Comparison of ENCODE assay signal across 15 cellular contexts in the genomic region with DNA sequence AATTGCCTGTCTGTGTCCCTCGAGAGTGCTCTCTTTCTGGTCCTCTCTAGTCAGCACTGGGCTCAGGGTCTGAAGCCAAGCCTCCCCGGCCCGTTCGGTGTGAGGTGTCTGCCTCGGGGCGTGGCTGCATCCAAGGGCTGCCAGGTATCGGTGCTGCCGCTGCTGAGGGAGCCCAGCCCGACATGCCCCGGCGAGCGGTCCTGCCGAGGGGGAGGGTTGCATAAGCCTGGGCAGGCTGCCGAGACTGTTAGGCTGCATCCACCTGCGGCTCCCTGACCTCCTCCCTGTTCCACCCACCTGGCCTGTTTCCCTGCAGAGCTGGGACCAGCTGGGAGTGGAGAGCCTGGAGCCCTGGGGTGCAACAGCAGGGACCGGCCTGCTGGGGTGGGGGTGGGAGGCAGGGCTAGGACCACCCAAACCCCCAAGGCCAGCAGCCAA. TPM values are rescaled to one million over a fixed set of nuclear protein-coding genes. Genes with fewer than 3 reads are reported as not detected.
DNase-seq lines count a peak whose midpoint lies in the region; ATAC-seq, FAIRE-seq and TF ChIP-seq lines count a peak whose summit lies in the region.
"Had no signal": no experiment of that assay in that cellular context is flagged by ENCODE, and none has a peak within 500 bp of the region (broad histone marks: within the 10 kb centered on the region; RNA-seq: fewer than 3 reads in every experiment).

No MANE protein-coding gene starts in this region.

- no peaks in the 10 kb centered on the region for H3K36me3 ChIP-seq in NT2/D1 (ENCODE audit: insufficient read depth, insufficient read length, low read length)
- H3K36me3 ChIP-seq in keratinocyte (ENCODE audit: control insufficient read depth in 2 of 2, extremely low read depth in 1 of 2, insufficient read depth in 2 of 2, low read length in 2 of 2) = peaks cover 2 to 3% of the 10 kb centered on the region in 2 experiments
- no peaks in the 10 kb centered on the region for H3K36me3 ChIP-seq in psoas muscle (ENCODE audit: insufficient read depth in 1 of 2, low read depth in 1 of 2)
- no peaks in the 10 kb centered on the region for H3K36me3 ChIP-seq in esophagus muscularis mucosa
- H3K36me3 ChIP-seq: cardiac muscle cell had no signal

- no peaks in the 10 kb centered on the region for H3K9me3 ChIP-seq in NT2/D1 (ENCODE audit: insufficient read depth, low read length)
- H3K9me3 ChIP-seq in keratinocyte (ENCODE audit: control insufficient read depth, low read depth, low read length) = no peaks in the 10 kb centered on the region
- H3K9me3 ChIP-seq in psoas muscle = no peaks in the 10 kb centered on the region
- no peaks in the 10 kb centered on the region for H3K9me3 ChIP-seq in esophagus muscularis mucosa

- H3K27me3 Mint-ChIP-seq in T-helper 2 cell treated with Interferon-gamma antibody and Interleukin-4, amounts not matched to agents 5 μg/mL and 100 μg/mL, for 36 hours (ENCODE audit: low read depth) = peaks cover 10% of the 10 kb centered on the region
- H3K27me3 Mint-ChIP-seq in type B pancreatic cell = peaks cover 30% of the 10 kb centered on the region

- no peaks in the 10 kb centered on the region for H3K9me3 Mint-ChIP-seq in T-helper 2 cell treated with Interferon-gamma antibody and Interleukin-4, amounts not matched to agents 5 μg/mL and 100 μg/mL, for 36 hours
- H3K9me3 Mint-ChIP-seq in type B pancreatic cell = no peaks in the 10 kb centered on the region
- H3K9me3 Mint-ChIP-seq: activated B cell treated with CpG ODN at 0.5 μM for 24 hours; stimulated activated naive B cell treated with anti-CD40 and anti-IgM and Interleukin-4, amounts not matched to agents 10 μg/mL and 1 μg/mL and 100 μg/mL, for 72 hours had no signal

- no peak for ATAC-seq in left ventricle myocardium superior
- no peak for ATAC-seq in psoas muscle
- ATAC-seq: stimulated activated naive B cell treated with anti-CD40 and anti-IgM and Interleukin-4, amounts not matched to agents 10 μg/mL and 1 μg/mL and 100 μg/mL, for 72 hours had no signal

- DNase-seq in T-helper 2 cell treated with Interferon-gamma antibody and Interleukin-4, amounts not matched to agents 5 μg/mL and 100 μg/mL, for 36 hours (ENCODE audit: low spot score) = no peak
- DNase-seq in T-helper 2 cell (no peak), NT2/D1 (ENCODE audit: low read depth, low spot score) (no peak), keratinocyte (ENCODE audit: low read depth, low spot score) (peak; percentile 76), type B pancreatic cell (ENCODE audit: extremely low spot score, unreplicated experiment) (no peak), left ventricle myocardium superior (no peak), psoas muscle (no peak), esophagus muscularis mucosa (ENCODE audit: extremely low spot score) (no peak)
- DNase-seq: activated B cell treated with CpG ODN at 0.5 μM for 24 hours; stimulated activated naive B cell treated with anti-CD40 and anti-IgM and Interleukin-4, amounts not matched to agents 10 μg/mL and 1 μg/mL and 100 μg/mL, for 72 hours had no signal

- peaks cover 22% of the 10 kb centered on the region for H3K4me1 Mint-ChIP-seq in T-helper 2 cell treated with Interferon-gamma antibody and Interleukin-4, amounts not matched to agents 5 μg/mL and 100 μg/mL, for 36 hours (ENCODE audit: low read depth)
- peaks cover 21% of the 10 kb centered on the region for H3K4me1 Mint-ChIP-seq in type B pancreatic cell (ENCODE audit: unreplicated experiment)

- TF ChIP-seq CTCF in keratinocyte (optimal IDR thresholded peaks at IDR 0.05 in 1 of 3, IDR thresholded peaks at IDR 0.05 in 1 of 3, conservative IDR thresholded peaks at IDR 0.05 in 1 of 3; ENCODE audit: extremely low read depth in 1 of 3, insufficient read depth in 2 of 3, low read length in 3 of 3) (no peak), type B pancreatic cell (conservative IDR thresholded peaks at IDR 0.05) (no peak), psoas muscle (IDR thresholded peaks at IDR 0.05) (no peak), esophagus muscularis mucosa (IDR thresholded peaks at IDR 0.05) (no peak)

- no peak for TF ChIP-seq EP300 in esophagus muscularis mucosa (IDR thresholded peaks at IDR 0.05)

- peak overlapping the region; percentile 59 for H3K4me2 ChIP-seq in keratinocyte (ENCODE audit: control insufficient read depth, extremely low read depth, insufficient read depth, low read depth, low read length)

- no peak overlapping the region for H3K4me3 ChIP-seq in NT2/D1 (ENCODE audit: insufficient read length, low read depth)
- H3K4me3 ChIP-seq in keratinocyte (ENCODE audit: control insufficient read depth in 2 of 3, extremely low read depth in 1 of 3, insufficient read depth in 2 of 3, low read depth in 1 of 3, low read length in 3 of 3) = peak overlapping the region in 1 of 3 experiments; percentile 23
- no peak overlapping the region for H3K4me3 ChIP-seq in psoas muscle
- no peak overlapping the region for H3K4me3 ChIP-seq in esophagus muscularis mucosa
- H3K4me3 ChIP-seq: cardiac muscle cell had no signal

- H3K27ac ChIP-seq in keratinocyte (ENCODE audit: control insufficient read depth, insufficient read depth, low read length) (peak overlapping the region; percentile 33), psoas muscle (no peak overlapping the region), esophagus muscularis mucosa (replicated peaks in 1 of 4) (no peak overlapping the region)
- H3K27ac ChIP-seq: cardiac muscle cell had no signal

- H3K4me3 Mint-ChIP-seq in T-helper 2 cell treated with Interferon-gamma antibody and Interleukin-4, amounts not matched to agents 5 μg/mL and 100 μg/mL, for 36 hours = no peak overlapping the region
- H3K4me3 Mint-ChIP-seq in type B pancreatic cell = peak overlapping the region; percentile 65
- H3K4me3 Mint-ChIP-seq: activated B cell treated with CpG ODN at 0.5 μM for 24 hours; stimulated activated naive B cell treated with anti-CD40 and anti-IgM and Interleukin-4, amounts not matched to agents 10 μg/mL and 1 μg/mL and 100 μg/mL, for 72 hours had no signal

- 48 to 59% (median 51%) methylated on average over 16 of the region's 16 CpGs for WGBS in psoas muscle, 3 donors
- WGBS in esophagus muscularis mucosa = 86% methylated on average over 6 of the region's 16 CpGs

- peaks cover 5% of the 10 kb centered on the region for H3K27me3 ChIP-seq in NT2/D1 (ENCODE audit: insufficient read depth, insufficient read length)
- peaks cover 11% of the 10 kb centered on the region for H3K27me3 ChIP-seq in keratinocyte (ENCODE audit: control insufficient read depth, extremely low read depth, insufficient read depth, low read length)
- peaks cover 0 to 28% (median 3%) of the 10 kb centered on the region in 3 donors for H3K27me3 ChIP-seq in psoas muscle (ENCODE audit: insufficient read depth in 3 of 3, low read length in 2 of 3)
- H3K27me3 ChIP-seq in esophagus muscularis mucosa = peaks cover 0 to 89% (median 7%) of the 10 kb centered on the region in 4 donors

- H2AFZ ChIP-seq in keratinocyte (ENCODE audit: control insufficient read depth, low read length) = no peak overlapping the region

- H3K36me3 Mint-ChIP-seq in T-helper 2 cell treated with Interferon-gamma antibody and Interleukin-4, amounts not matched to agents 5 μg/mL and 100 μg/mL, for 36 hours (ENCODE audit: low read depth) = no peaks in the 10 kb centered on the region
- H3K36me3 Mint-ChIP-seq in type B pancreatic cell = no peaks in the 10 kb centered on the region
- H3K36me3 Mint-ChIP-seq: stimulated activated naive B cell treated with anti-CD40 and anti-IgM and Interleukin-4, amounts not matched to agents 10 μg/mL and 1 μg/mL and 100 μg/mL, for 72 hours had no signal

- dilution Hi-C loops in keratinocyte (cut with MboI; ENCODE audit: extremely low pct_ligation_motif_present, low sequenced_read_pairs) = no loop called here

- peak; percentile 86 for FAIRE-seq in keratinocyte (lab: Jason Lieb, UNC)
- FAIRE-seq: RCC 7860 had no signal

- H3K79me2 ChIP-seq in keratinocyte (ENCODE audit: control insufficient read depth, insufficient read depth, low read length) = no peaks in the 10 kb centered on the region

- peaks cover 48% of the 10 kb centered on the region for H3K4me1 ChIP-seq in NT2/D1 (ENCODE audit: insufficient read depth, insufficient read length)
- peaks cover 32% of the 10 kb centered on the region for H3K4me1 ChIP-seq in keratinocyte (ENCODE audit: control insufficient read depth, extremely low read depth, insufficient read depth, low read length)
- no peaks in the 10 kb centered on the region for H3K4me1 ChIP-seq in psoas muscle
- H3K4me1 ChIP-seq in esophagus muscularis mucosa = peaks cover 1 to 3% (median 2%) of the 10 kb centered on the region in 4 donors

- peak overlapping the region; percentile 72 for H3K27ac Mint-ChIP-seq in T-helper 2 cell treated with Interferon-gamma antibody and Interleukin-4, amounts not matched to agents 5 μg/mL and 100 μg/mL, for 36 hours
- H3K27ac Mint-ChIP-seq in type B pancreatic cell = peak overlapping the region; percentile 81
- H3K27ac Mint-ChIP-seq: stimulated activated naive B cell treated with anti-CD40 and anti-IgM and Interleukin-4, amounts not matched to agents 10 μg/mL and 1 μg/mL and 100 μg/mL, for 72 hours had no signal

- TF ChIP-seq POLR2A in esophagus muscularis mucosa (IDR thresholded peaks at IDR 0.05; ENCODE audit: low read depth) = no peak

- intact Hi-C loops in left ventricle myocardium superior (cut with micrococcal nuclease) = no loop called here
- intact Hi-C loops in psoas muscle (cut with DNase I) = no loop called here
- intact Hi-C loops in esophagus muscularis mucosa (cut with DNase I) = no loop called here

- no peaks in the 10 kb centered on the region for H4K20me1 ChIP-seq in keratinocyte (ENCODE audit: control insufficient read depth, extremely low read depth, insufficient read depth, low read length)

- no peaks in the 10 kb centered on the region for H3K9me1 ChIP-seq in keratinocyte (ENCODE audit: control insufficient read depth, extremely low read depth, insufficient read depth, low read length)

- peak overlapping the region; percentile 22 for H3K9ac ChIP-seq in NT2/D1 (ENCODE audit: insufficient read length, low read depth)
- no peak overlapping the region for H3K9ac ChIP-seq in keratinocyte (ENCODE audit: control insufficient read depth, extremely low read depth, insufficient read depth, low read length)

RNA-seq across cellular contexts. Expression of a gene that starts 6.3 kb away (rescaled TPM):
- polyA plus RNA-seq in keratinocyte = 2.1 to 23.2 TPM (median 7.5 TPM) in 3 replicates
- polyA plus RNA-seq in keratinocyte (2011; ENCODE audit: low read depth) = 40.0 TPM
- 4.8 and 5.1 TPM in 2 replicates for polyA plus RNA-seq in keratinocyte (2011; cell fraction: cytosol; rRNA removed)
- polyA plus RNA-seq in keratinocyte (2011; cell fraction: nucleus; rRNA removed) = 16.0 and 18.4 TPM in 2 replicates
- polyA plus RNA-seq in keratinocyte (2012; ENCODE audit: low replicate concordance) = 2.2 and 136 TPM in 2 replicates
- 3.1 to 41.5 TPM (median 11.4 TPM) in 3 replicates for polyA minus RNA-seq in keratinocyte
- polyA minus RNA-seq in keratinocyte (2011; cell fraction: cytosol; rRNA and poly(A)+ RNA removed) = 9.8 TPM
- polyA minus RNA-seq in keratinocyte (2011; cell fraction: nucleus; rRNA and poly(A)+ RNA removed) = 17.5 and 20.6 TPM in 2 replicates
- total RNA-seq in type B pancreatic cell (ENCODE audit: low replicate concordance) = 7.7 and 39.8 TPM in 2 replicates
- not detected for total RNA-seq in left ventricle myocardium superior
- total RNA-seq in psoas muscle = not detected
- polyA plus RNA-seq in psoas muscle = under 1 TPM in 1 of 3 donors, not detected in 2; 0.01 TPM
- total RNA-seq in esophagus muscularis mucosa = not detected
- total RNA-seq: fibroblast of lung, omental fat pad had no signal
- polyA plus RNA-seq: AG04450, fibroblast of lung had no signal

RNA-seq across cellular contexts. Expression of a gene that starts 12.4 kb away (rescaled TPM):
- polyA plus RNA-seq in keratinocyte (3.1 to 6.8 TPM (median 3.1 TPM) in 3 replicates), psoas muscle (10 to 100 TPM in 1 of 3 donors, 1 to 10 TPM in 2; 6.1 to 20.5 (median 6.4) TPM)
- polyA plus RNA-seq in keratinocyte (2011; ENCODE audit: low read depth) = 1.9 TPM
- 1.6 and 3.2 TPM in 2 replicates for polyA plus RNA-seq in keratinocyte (2011; cell fraction: cytosol; rRNA removed)
- 9.4 and 12.4 TPM in 2 replicates for polyA plus RNA-seq in keratinocyte (2011; cell fraction: nucleus; rRNA removed)
- 5.1 and 6.5 TPM in 2 replicates for polyA plus RNA-seq in keratinocyte (2012; ENCODE audit: low replicate concordance)
- 6.3 to 10.1 TPM (median 7.3 TPM) in 3 replicates for polyA minus RNA-seq in keratinocyte
- 10.7 TPM for polyA minus RNA-seq in keratinocyte (2011; cell fraction: cytosol; rRNA and poly(A)+ RNA removed)
- 12.8 TPM in 2 replicates for polyA minus RNA-seq in keratinocyte (2011; cell fraction: nucleus; rRNA and poly(A)+ RNA removed)
- total RNA-seq in type B pancreatic cell (ENCODE audit: low replicate concordance) (16.6 and 38.9 TPM in 2 replicates), left ventricle myocardium superior (6.7 TPM), psoas muscle (10 to 100 TPM in 2 of 4 donors, 1 to 10 TPM in 2; 8.8 to 16.3 (median 12.7) TPM), esophagus muscularis mucosa (10 to 100 TPM; 15.0 to 28.0 (median 24.2) TPM)

RNA-seq across cellular contexts. Expression of a gene that starts 40.6 kb away (rescaled TPM):
- polyA plus RNA-seq in keratinocyte = 0.12 to 0.44 TPM (median 0.15 TPM) in 3 replicates
- 0.39 TPM for polyA plus RNA-seq in keratinocyte (2011; ENCODE audit: low read depth)
- polyA plus RNA-seq in keratinocyte (2011; cell fraction: cytosol; rRNA removed) = 0.04 and 0.08 TPM in 2 replicates
- 0.84 and 1.2 TPM in 2 replicates for polyA plus RNA-seq in keratinocyte (2011; cell fraction: nucleus; rRNA removed)
- polyA plus RNA-seq in keratinocyte (2012; ENCODE audit: low replicate concordance) = 0.21 and 0.93 TPM in 2 replicates
- polyA minus RNA-seq in keratinocyte = 0.79 TPM in 1 of 3 replicates, not detected in the others
- not detected for polyA minus RNA-seq in keratinocyte (2011; cell fraction: cytosol; rRNA and poly(A)+ RNA removed)
- polyA minus RNA-seq in keratinocyte (2011; cell fraction: nucleus; rRNA and poly(A)+ RNA removed) = 0.47 TPM in 1 of 2 replicates, not detected in the other
- 0.76 and 4.2 TPM in 2 replicates for total RNA-seq in type B pancreatic cell (ENCODE audit: low replicate concordance)
- total RNA-seq in left ventricle myocardium superior = not detected
- not detected for total RNA-seq in psoas muscle
- under 1 TPM in 2 of 3 donors, not detected in 1; 0.05 to 0.20 TPM for polyA plus RNA-seq in psoas muscle
- under 1 TPM; 0.33 to 0.78 (median 0.41) TPM for total RNA-seq in esophagus muscularis mucosa
